In genomic region chr7:15707570-15707969, GRCh38 we compare ENCODE assay signal across 29 cellular contexts. TPM values are rescaled to one million over a fixed set of nuclear protein-coding genes. Genes with fewer than 3 reads are reported as not detected.
"Had no signal": no experiment of that assay in that cellular context is flagged by ENCODE, and none has a peak within 500 bp of the region (broad histone marks: within the 10 kb centered on the region; RNA-seq: fewer than 3 reads in every experiment).

No MANE protein-coding gene starts in this region.

- ATAC-seq: activated CD8-positive, alpha-beta T cell treated with anti-CD3 and anti-CD28 coated beads for 36 hours had no signal

- DNase-seq: activated CD4-positive, alpha-beta T cell treated with anti-CD3 and anti-CD28 coated beads, Interleukin-2, amount 10 ng/mL, durations not matched to agents 24 days and 14 days; activated CD4-positive, alpha-beta T cell treated with anti-CD3 and anti-CD28 coated beads, Interleukin-2, amount 50 U/mL, for 4 hours; activated CD8-positive, alpha-beta T cell treated with anti-CD3 and anti-CD28 coated beads for 36 hours; activated gamma-delta T cell; activated naive CD4-positive, alpha-beta T cell treated with Interleukin-2 at 50 U/mL for 16 hours; activated naive CD8-positive, alpha-beta T cell treated with anti-CD3 and anti-CD28 coated beads, Interleukin-2, amount 10 ng/mL, durations not matched to agents 7 days and 5 days; activated T-cell treated with anti-CD3 and anti-CD28 coated beads, Interleukin-2, amount 50 U/mL, for 1 hour; amygdala; Karpas-422; KBM-7; NCI-H1105 treated with DMSO at 0.1 percent for 48 hours; NCI-H1436; NCI-H187; NCI-H2029 treated with DMSO at 0.1 percent for 48 hours; NCI-H2107; NCI-H2171; NCI-H510A; NCI-H526; NCI-H748 treated with DMSO at 0.1 percent for 48 hours; NK-92 treated with Interleukin-12 subunit alpha and Interleukin-12 subunit beta, amount 100 ng/mL, for 24 hours; PC-9; Right ventricle myocardium superior; SW 1271; T-helper 1 cell; T-helper 2 cell; T-helper 9 cell had no signal

RNA-seq across cellular contexts. Expression of gene MEOX2, which starts 21.1 kb away (rescaled TPM):
- total RNA-seq: activated CD4-positive, alpha-beta T cell treated with anti-CD3 and anti-CD28 coated beads, Interleukin-2, amount 10 ng/mL, durations not matched to agents 24 days and 14 days; activated CD8-positive, alpha-beta memory T cell treated with anti-CD3 and anti-CD28 coated beads for 36 hours; activated CD8-positive, alpha-beta T cell treated with anti-CD3 and anti-CD28 coated beads for 36 hours; activated naive CD8-positive, alpha-beta T cell treated with anti-CD3 and anti-CD28 coated beads, Interleukin-2, amount 10 ng/mL, durations not matched to agents 7 days and 5 days; activated T-helper 2 cell treated with anti-CD3 and anti-CD28 coated beads, Interferon-gamma antibody, Interleukin-2, Interleukin-4, amounts not matched to agents 10 μg/mL and 5 μg/mL and 100 μg/mL, durations not matched to agents 14 hours and 24 hours and 36 hours; MCF 10A had no signal
